1 cellular context compared by ENCODE assay signal in the genomic region with DNA sequence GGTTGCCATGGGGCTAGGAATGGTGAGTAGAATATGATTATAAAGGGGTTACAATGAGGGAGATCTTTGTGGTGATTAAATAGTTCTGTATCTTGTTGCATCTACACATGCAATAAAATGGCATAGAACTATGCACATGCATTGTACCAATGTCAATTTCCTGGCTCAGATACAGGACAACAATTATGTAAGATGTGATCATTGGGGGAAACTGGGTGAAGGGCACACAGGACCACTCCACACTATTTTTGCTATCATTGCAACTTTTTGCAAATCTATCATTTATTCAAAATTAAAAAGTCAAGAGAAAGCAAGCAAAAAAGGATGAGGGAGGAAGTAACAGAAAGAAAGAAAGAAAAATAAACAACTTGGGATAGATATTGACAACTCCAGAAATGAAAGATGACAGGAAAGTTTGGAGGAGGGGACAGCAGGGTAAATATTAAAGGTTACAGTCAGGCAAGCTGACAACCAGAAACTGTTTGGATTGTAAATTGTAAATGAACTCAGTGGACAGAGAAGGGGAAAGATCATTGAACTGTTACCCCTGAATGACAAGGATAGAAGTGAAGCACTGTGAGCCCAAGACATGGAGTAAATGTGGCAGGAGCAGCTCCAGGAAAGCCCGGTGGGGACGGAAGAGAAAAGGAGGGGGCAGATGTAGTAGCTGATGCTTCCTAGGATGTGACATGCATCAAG.
TF ChIP-seq lines count a peak whose summit lies in the region.

No MANE protein-coding gene starts in this region.

TF ChIP-seq in HepG2, 621 proteins besides CTCF, POLR2A, EP300 and RAD21 (continued from another document):
- TF ChIP-seq KMT2B (CRISPR knock-in tag; IDR thresholded peaks at IDR 0.05) (no peak), NR2F2 (IDR thresholded peaks at IDR 0.05; ENCODE audit: borderline replicate concordance, low read depth) (0 out of 2 replicates have a peak, but pooled peaks have one; percentile 31), SETDB1 (CRISPR knock-in tag; IDR thresholded peaks at IDR 0.05; ENCODE audit: borderline replicate concordance) (no peak), MAFK (conservative IDR thresholded peaks at IDR 0.05 in 1 of 2, IDR thresholded peaks at IDR 0.05 in 1 of 2; ENCODE audit: low read length in 2 of 2) (peak; percentile 24 to 31; a peak in 2 of 4 replicates), ZNF75D (CRISPR knock-in tag; IDR thresholded peaks at IDR 0.05; ENCODE audit: borderline replicate concordance) (no peak), ESRRA (CRISPR knock-in tag; IDR thresholded peaks at IDR 0.05; ENCODE audit: low read depth) (no peak), ZNF253 (CRISPR knock-in tag; IDR thresholded peaks at IDR 0.05; ENCODE audit: borderline replicate concordance) (no peak)
- TF ChIP-seq, protein P1, sequence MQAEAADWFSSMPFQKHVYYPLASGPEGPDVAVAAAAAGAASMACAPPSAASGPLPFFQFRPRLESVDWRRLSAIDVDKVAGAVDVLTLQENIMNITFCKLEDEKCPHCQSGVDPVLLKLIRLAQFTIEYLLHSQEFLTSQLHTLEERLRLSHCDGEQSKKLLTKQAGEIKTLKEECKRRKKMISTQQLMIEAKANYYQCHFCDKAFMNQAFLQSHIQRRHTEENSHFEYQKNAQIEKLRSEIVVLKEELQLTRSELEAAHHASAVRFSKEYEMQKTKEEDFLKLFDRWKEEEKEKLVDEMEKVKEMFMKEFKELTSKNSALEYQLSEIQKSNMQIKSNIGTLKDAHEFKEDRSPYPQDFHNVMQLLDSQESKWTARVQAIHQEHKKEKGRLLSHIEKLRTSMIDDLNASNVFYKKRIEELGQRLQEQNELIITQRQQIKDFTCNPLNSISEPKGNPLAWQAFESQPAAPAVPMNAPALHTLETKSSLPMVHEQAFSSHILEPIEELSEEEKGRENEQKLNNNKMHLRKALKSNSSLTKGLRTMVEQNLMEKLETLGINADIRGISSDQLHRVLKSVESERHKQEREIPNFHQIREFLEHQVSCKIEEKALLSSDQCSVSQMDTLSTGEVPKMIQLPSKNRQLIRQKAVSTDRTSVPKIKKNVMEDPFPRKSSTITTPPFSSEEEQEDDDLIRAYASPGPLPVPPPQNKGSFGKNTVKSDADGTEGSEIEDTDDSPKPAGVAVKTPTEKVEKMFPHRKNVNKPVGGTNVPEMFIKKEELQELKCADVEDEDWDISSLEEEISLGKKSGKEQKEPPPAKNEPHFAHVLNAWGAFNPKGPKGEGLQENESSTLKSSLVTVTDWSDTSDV (CRISPR knock-in tag; IDR thresholded peaks at IDR 0.05), result no peak
TF ChIP-seq in HepG2: peak in this region for 3.
